1 cellular context compared by ENCODE assay signal in the genomic region with DNA sequence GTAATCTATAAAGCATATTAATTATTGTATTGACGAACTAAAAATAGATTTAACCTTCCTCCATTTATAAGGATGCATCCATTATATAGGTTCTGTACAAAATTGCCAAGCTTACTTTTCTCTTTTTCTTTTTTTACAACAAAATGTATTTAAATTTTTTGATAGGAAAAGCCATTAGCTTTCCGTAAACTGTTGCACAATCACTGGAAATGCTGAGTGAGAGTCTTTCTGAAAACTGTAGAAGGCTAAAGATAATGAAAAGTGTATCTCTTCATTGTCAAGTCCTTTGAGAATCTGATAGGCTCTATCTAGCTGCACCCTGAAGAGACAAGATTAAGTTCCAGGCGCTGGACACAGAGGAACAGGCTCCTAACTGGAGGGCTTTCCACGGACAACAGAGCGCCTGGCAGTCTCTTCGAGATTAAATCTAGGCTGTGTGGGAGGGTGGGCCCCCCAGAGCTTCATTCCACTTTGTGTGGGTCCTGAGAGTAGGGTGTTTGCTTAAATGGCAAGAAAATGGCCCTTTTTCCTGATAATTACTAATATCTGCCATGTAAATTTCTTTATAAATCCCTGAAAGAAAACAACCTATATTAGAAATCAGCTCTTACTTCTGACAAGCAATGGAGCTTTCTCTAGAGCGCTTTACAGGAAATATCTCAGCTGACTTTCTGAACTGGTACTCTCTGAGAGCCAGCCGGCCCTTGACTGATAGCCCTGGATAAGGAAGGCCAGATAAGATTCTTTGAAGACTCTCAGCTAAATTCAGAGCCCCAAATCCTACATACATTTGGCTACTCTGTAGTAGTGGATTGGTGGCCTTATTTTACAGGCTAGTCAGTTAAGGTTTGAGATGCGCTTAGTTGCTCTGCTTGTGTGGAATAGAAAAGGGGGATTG.
TF ChIP-seq lines count a peak whose summit lies in the region.

No MANE protein-coding gene starts in this region.

TF ChIP-seq in SK-N-SH, 30 proteins besides CTCF, POLR2A, EP300 and RAD21 (continued from another document):
- TF ChIP-seq, protein P1, sequence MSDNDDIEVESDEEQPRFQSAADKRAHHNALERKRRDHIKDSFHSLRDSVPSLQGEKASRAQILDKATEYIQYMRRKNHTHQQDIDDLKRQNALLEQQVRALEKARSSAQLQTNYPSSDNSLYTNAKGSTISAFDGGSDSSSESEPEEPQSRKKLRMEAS (IDR thresholded peaks at IDR 0.05; ENCODE audit: low read depth), result no peak
- TF ChIP-seq MEF2A (IDR thresholded peaks at IDR 0.05; ENCODE audit: borderline replicate concordance, low read depth) (no peak), USF2 (IDR thresholded peaks at IDR 0.05; ENCODE audit: borderline replicate concordance, low read depth, low read length) (no peak), POLR2AphosphoS5 (IDR thresholded peaks at IDR 0.05; ENCODE audit: low read depth, low read length) (0 out of 2 replicates have a peak, but pooled peaks have one; percentile 21), JUND (IDR thresholded peaks at IDR 0.05) (no peak), GABPA (IDR thresholded peaks at IDR 0.05; ENCODE audit: low read depth) (no peak), GATA2 (CRISPR knock-in tag; IDR thresholded peaks at IDR 0.05) (peak; percentile 85), RFX5 (IDR thresholded peaks at IDR 0.05; ENCODE audit: low read length) (no peak), ELF1 (IDR thresholded peaks at IDR 0.05) (no peak), MXI1 (IDR thresholded peaks at IDR 0.05; ENCODE audit: low read depth, low read length) (no peak), CHD2 (IDR thresholded peaks at IDR 0.05; ENCODE audit: low read length, partially characterized antibody) (no peak), EZH2phosphoT487 (IDR thresholded peaks at IDR 0.05; ENCODE audit: borderline replicate concordance, low read depth) (no peak), YY1 (IDR thresholded peaks at IDR 0.05; ENCODE audit: low read depth) (no peak), IRF3 (IDR thresholded peaks at IDR 0.05; ENCODE audit: low read depth, low read length) (no peak), RCOR1 (IDR thresholded peaks at IDR 0.05; ENCODE audit: low read length) (peak; percentile 55; the same call in 1 of the 2 replicates)
TF ChIP-seq in SK-N-SH: peak in this region for 3.
